In genomic region chr1:211935448-211935970, GRCh38 we compare ENCODE assay signal across 10 cellular contexts.
A peak's percentile ranks its signal among the peaks of the same experiment; 100 is the strongest.
DNase-seq lines count a peak whose midpoint lies in the region; ATAC-seq and TF ChIP-seq lines count a peak whose summit lies in the region.
"Had no signal": no experiment of that assay in that cellular context is flagged by ENCODE, and none has a peak within 500 bp of the region (broad histone marks: within the 10 kb centered on the region; RNA-seq: fewer than 3 reads in every experiment).

No MANE protein-coding gene starts in this region.

- H3K36me3 ChIP-seq in gastroesophageal sphincter (no peaks in the 10 kb centered on the region), smooth muscle cell (ENCODE audit: low read depth) (no peaks in the 10 kb centered on the region)
- H3K36me3 ChIP-seq: right lobe of liver had no signal

- no peaks in the 10 kb centered on the region for H3K79me2 ChIP-seq in smooth muscle cell (ENCODE audit: low read depth)

- H3K4me1 ChIP-seq in gastroesophageal sphincter, result no peaks in the 10 kb centered on the region
- no peaks in the 10 kb centered on the region for H3K4me1 ChIP-seq in smooth muscle cell (ENCODE audit: low read depth)

- H3K4me2 ChIP-seq in smooth muscle cell, result no peak overlapping the region

- TF ChIP-seq POLR2A in gastroesophageal sphincter (IDR thresholded peaks at IDR 0.05), result no peak

- H3K9me3 ChIP-seq in gastroesophageal sphincter (no peaks in the 10 kb centered on the region), smooth muscle cell (replicated peaks; ENCODE audit: low read depth) (no peaks in the 10 kb centered on the region)
- H3K9me3 ChIP-seq: right lobe of liver had no signal

- DNase-seq in UCSD-AML1 (lab: John Stamatoyannopoulos, UW; ENCODE audit: unreplicated experiment), result peak; percentile 46
- DNase-seq in stimulated activated CD4-positive, alpha-beta T cell treated with anti-CD3 and anti-CD28 coated beads, Interleukin-4, amount 100 ng/mL, for 1 hour, result peak; percentile 34
- no peak for DNase-seq in NCI-H2107 (lab: John Stamatoyannopoulos, UW)
- DNase-seq in smooth muscle cell (lab: John Stamatoyannopoulos, UW; ENCODE audit: unreplicated experiment), result no peak
- DNase-seq in NCI-H524 (lab: John Stamatoyannopoulos, UW), result no peak
- DNase-seq: H9, right lobe of liver had no signal

- TF ChIP-seq CTCF in gastroesophageal sphincter (IDR thresholded peaks at IDR 0.05) (no peak), smooth muscle cell (IDR thresholded peaks at IDR 0.05; ENCODE audit: borderline replicate concordance, insufficient read depth, poor library complexity, severe bottlenecking) (no peak)

- H3K9ac ChIP-seq in smooth muscle cell (ENCODE audit: low read depth), result no peak overlapping the region

- no peaks in the 10 kb centered on the region for H3F3A ChIP-seq in smooth muscle cell (ENCODE audit: low read depth)

- no peak for TF ChIP-seq EP300 in gastroesophageal sphincter (IDR thresholded peaks at IDR 0.05)

- no peak overlapping the region for H3K27ac ChIP-seq in gastroesophageal sphincter
- no peak overlapping the region for H3K27ac ChIP-seq in smooth muscle cell (ENCODE audit: low read depth)
- H3K27ac ChIP-seq: right lobe of liver had no signal

- 58 to 61% methylated on average over 6 of the region's 6 CpGs for WGBS in gastroesophageal sphincter (ENCODE audit: low coverage in 1 of 2), 2 donors
- WGBS in smooth muscle cell (ENCODE audit: low lambda C conversion rate), result 79% methylated on average over 6 of the region's 6 CpGs

- H3K27me3 ChIP-seq in gastroesophageal sphincter (peaks cover 23% of the 10 kb centered on the region), smooth muscle cell (ENCODE audit: low read depth) (no peaks in the 10 kb centered on the region)
- H3K27me3 ChIP-seq: right lobe of liver had no signal

- ATAC-seq in GM19025 (IDR thresholded peaks at IDR 0.05; ENCODE audit: low read depth, unreplicated experiment), result peak; percentile 79
- ATAC-seq in HG02642 (IDR thresholded peaks at IDR 0.05; ENCODE audit: poor library complexity, unreplicated experiment), result peak; percentile 76
- ATAC-seq in gastroesophageal sphincter, result no peak

- H4K20me1 ChIP-seq in smooth muscle cell (ENCODE audit: low read depth), result no peaks in the 10 kb centered on the region

- no peak overlapping the region for H2AFZ ChIP-seq in smooth muscle cell (ENCODE audit: low read depth)

- H3K4me3 ChIP-seq in gastroesophageal sphincter (no peak overlapping the region), smooth muscle cell (no peak overlapping the region)
- H3K4me3 ChIP-seq: right lobe of liver had no signal

Comparison
In these comparisons a context has a peak if more than half of its experiments do, and no peak if none do; other contexts are left out.
1. DNase-seq: peak in UCSD-AML1 (single experiment) and stimulated activated CD4-positive, alpha-beta T cell treated with anti-CD3 and anti-CD28 coated beads, Interleukin-4, amount 100 ng/mL, for 1 hour (single experiment); none in NCI-H2107 (single experiment), smooth muscle cell (single experiment) and NCI-H524 (0 of 2).